In the genomic region with DNA sequence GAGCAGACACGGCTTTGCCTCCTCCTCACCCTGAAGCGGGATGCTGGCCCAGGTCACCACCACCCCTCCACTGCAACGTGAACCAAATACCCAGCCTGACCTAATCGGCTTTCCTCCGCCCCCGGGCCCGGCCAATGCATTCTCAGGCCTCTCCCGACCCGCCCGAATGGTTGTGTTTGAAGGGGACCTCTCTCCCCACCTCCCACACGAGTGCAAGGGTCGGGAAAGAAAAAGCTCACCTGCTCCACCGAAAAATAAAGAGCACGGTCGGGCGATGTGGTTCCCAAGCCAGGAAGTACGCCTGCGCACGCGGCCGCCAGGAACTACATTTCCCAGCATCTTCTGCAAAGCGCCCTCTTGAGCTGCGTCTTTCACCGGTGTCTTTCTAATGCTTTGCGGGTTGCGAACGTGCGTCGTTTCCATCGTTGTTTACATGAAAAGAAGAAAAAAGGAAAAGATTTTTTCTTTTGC, we compare ENCODE assay signal across 8 cellular contexts. TPM values are rescaled to one million over a fixed set of nuclear protein-coding genes. Genes with fewer than 3 reads are reported as not detected.
DNase-seq lines count a peak whose midpoint lies in the region; ATAC-seq, FAIRE-seq and TF ChIP-seq lines count a peak whose summit lies in the region.

Gene ZNF883, minus strand, starts transcription at position 282 of the 471 bp plus-strand sequence.

- ATAC-seq in HG03097 (IDR thresholded peaks at IDR 0.05; ENCODE audit: low FRiP score, unreplicated experiment) (no peak), HG03139 (IDR thresholded peaks at IDR 0.05; ENCODE audit: unreplicated experiment) (no peak)

- peaks cover 22% of the 10 kb centered on the region for H3K27me3 Mint-ChIP-seq in activated naive CD4-positive, alpha-beta T cell treated with anti-CD3 and anti-CD28 coated beads for 36 hours (ENCODE audit: low read depth)

- intact Hi-C loops in activated naive CD4-positive, alpha-beta T cell treated with anti-CD3 and anti-CD28 coated beads for 36 hours (cut with micrococcal nuclease): no loop called here
- intact Hi-C loops in transverse colon (cut with DNase I; ENCODE audit: low total_unique reads): no loop called here

- peak within 1 kb of the TSS in 2 of 4 donors; percentile 3 to 39 for H3K4me3 ChIP-seq in transverse colon

- peaks cover 2% of the 10 kb centered on the region for H3K36me3 Mint-ChIP-seq in activated naive CD4-positive, alpha-beta T cell treated with anti-CD3 and anti-CD28 coated beads for 36 hours (ENCODE audit: low read depth)

- no peaks in the 10 kb centered on the region for H3K4me1 ChIP-seq in transverse colon

- WGBS in transverse colon (ENCODE audit: low coverage in 1 of 2), 2 donors: 22 to 47% methylated on average over 14 to 30 of the region's 30 CpGs

- no peak within 1 kb of the TSS for H3K27ac Mint-ChIP-seq in activated naive CD4-positive, alpha-beta T cell treated with anti-CD3 and anti-CD28 coated beads for 36 hours

- peaks cover 3% of the 10 kb centered on the region for H3K4me1 Mint-ChIP-seq in activated naive CD4-positive, alpha-beta T cell treated with anti-CD3 and anti-CD28 coated beads for 36 hours (ENCODE audit: low read depth)

- no peaks in the 10 kb centered on the region for H3K36me3 ChIP-seq in transverse colon

- peak within 1 kb of the TSS; percentile 58 for H3K4me3 Mint-ChIP-seq in activated naive CD4-positive, alpha-beta T cell treated with anti-CD3 and anti-CD28 coated beads for 36 hours

- H3K9me3 ChIP-seq in transverse colon: peaks cover 6 to 15% of the 10 kb centered on the region in 2 donors

- no peak for FAIRE-seq in D721Med (lab: Jason Lieb, UNC)

- H3K27ac ChIP-seq in transverse colon: no peak within 1 kb of the TSS

- peak; percentile 6 for TF ChIP-seq CTCF in D721Med (IDR thresholded peaks at IDR 0.05; ENCODE audit: insufficient read depth, missing control alignments)
- TF ChIP-seq CTCF in transverse colon (IDR thresholded peaks at IDR 0.05): no peak

- no peak for TF ChIP-seq POLR2A in transverse colon (IDR thresholded peaks at IDR 0.05)

- H3K9me3 Mint-ChIP-seq in activated naive CD4-positive, alpha-beta T cell treated with anti-CD3 and anti-CD28 coated beads for 36 hours: peaks cover 27% of the 10 kb centered on the region

- CTCF ChIA-PET in activated naive CD4-positive, alpha-beta T cell treated with anti-CD3 and anti-CD28 coated beads for 36 hours (lab: Charles Lee): no interaction called here

- in situ Hi-C loops in transverse colon (cut with MboI; ENCODE audit: low pct_ligation_motif_present in 1 of 4, low pct_unique_long_range_greater_than_20kb in 1 of 4, low sequenced_read_pairs in 3 of 4): no loop called here

- DNase-seq in D721Med (ENCODE audit: insufficient read length, low spot score) (peak; percentile 34), NCI-H2081 treated with DMSO at 0.1 percent for 48 hours (lab: John Stamatoyannopoulos, UW) (peak; percentile 9), globus pallidus (ENCODE audit: low spot score) (peak; percentile 56), non-pigmented ciliary epithelial cell (ENCODE audit: low read depth) (peak; percentile 27), transverse colon (peak; percentile 33)
- DNase-seq in activated naive CD4-positive, alpha-beta T cell treated with anti-CD3 and anti-CD28 coated beads for 36 hours: peak; percentile 37

- peaks cover 9% of the 10 kb centered on the region for H3K27me3 ChIP-seq in transverse colon

- TF ChIP-seq EP300 in transverse colon (IDR thresholded peaks at IDR 0.05; ENCODE audit: low read depth): no peak

RNA-seq across cellular contexts. Expression of gene ZNF883, which starts in this region (rescaled TPM):
- total RNA-seq in activated naive CD4-positive, alpha-beta T cell treated with anti-CD3 and anti-CD28 coated beads for 36 hours: under 1 TPM; 0.44 to 0.60 TPM
- total RNA-seq in transverse colon: 1 to 10 TPM in 1 of 4 donors, under 1 TPM in 2, not detected in 1; 0.27 to 3.0 (median 0.64) TPM

Comparison
In these comparisons a context has a peak if more than half of its experiments do, and no peak if none do; other contexts are left out.
1. Peak in DNase-seq in activated naive CD4-positive, alpha-beta T cell treated with anti-CD3 and anti-CD28 coated beads for 36 hours; RNA of the gene not detected or under 1 TPM.